Comparison of ENCODE assay signal across 1 cellular context in the genomic region with DNA sequence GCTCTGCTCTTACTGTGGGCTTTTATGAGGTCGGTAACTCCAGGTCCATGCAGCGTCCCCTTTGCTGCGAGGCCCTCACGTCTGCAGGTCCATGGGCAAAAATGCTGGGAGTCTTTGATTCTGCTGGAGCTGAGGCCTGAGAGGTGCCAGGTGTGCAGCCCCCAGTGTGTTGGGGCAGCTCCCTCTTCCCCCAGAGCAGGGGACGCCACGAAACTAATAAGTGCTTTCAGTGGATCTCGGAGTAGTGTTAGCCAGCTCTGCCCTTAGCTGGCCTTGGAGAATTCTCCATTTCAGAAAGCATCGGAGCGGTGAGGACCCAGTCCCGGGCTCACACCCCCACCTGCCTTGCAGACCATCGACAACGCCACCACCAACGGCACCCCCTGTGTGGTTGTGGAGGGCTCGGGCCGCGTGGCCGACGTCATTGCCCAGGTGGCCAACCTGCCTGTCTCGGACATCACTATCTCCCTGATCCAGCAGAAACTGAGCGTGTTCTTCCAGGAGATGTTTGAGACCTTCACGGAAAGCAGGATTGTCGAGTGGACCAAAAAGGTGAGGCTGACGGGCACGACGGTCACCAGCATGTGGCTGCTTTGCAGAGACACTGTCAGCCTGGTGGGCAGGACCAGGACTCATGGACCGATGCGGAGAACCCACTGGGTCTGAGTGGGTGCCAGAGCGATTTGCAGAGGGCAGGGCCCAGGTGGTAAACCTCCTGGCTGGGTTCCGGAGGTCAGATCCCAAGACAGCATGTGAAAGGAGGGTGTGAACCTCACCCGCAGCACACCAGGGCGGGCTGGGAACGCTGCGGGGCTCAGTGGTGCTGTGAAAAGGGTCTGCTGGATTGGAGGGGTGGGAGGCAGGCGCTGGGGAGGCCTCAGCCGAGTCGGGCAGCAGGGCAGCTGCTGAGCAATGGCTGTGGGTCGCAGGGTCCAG.
TF ChIP-seq lines count a peak whose summit lies in the region.

No MANE protein-coding gene starts in this region.

TF ChIP-seq in H1, 55 proteins besides CTCF, POLR2A, EP300 and RAD21:
- TF ChIP-seq PHF8 (conservative IDR thresholded peaks at IDR 0.05; ENCODE audit: low read depth, low read length) (no peak), RFX5 (IDR thresholded peaks at IDR 0.05; ENCODE audit: borderline replicate concordance, low read depth, low read length) (no peak), ASH2L (IDR thresholded peaks at IDR 0.05; ENCODE audit: low read length) (no peak), TAF7 (optimal IDR thresholded peaks at IDR 0.05; ENCODE audit: borderline replicate concordance, low read depth, low read length) (no peak), SP4 (IDR thresholded peaks at IDR 0.05; ENCODE audit: low read length) (no peak), CBX8 (IDR thresholded peaks at IDR 0.05; ENCODE audit: borderline replicate concordance, low read depth, low read length) (no peak), RXRA (IDR thresholded peaks at IDR 0.05; ENCODE audit: insufficient read depth, low read depth, low read length) (no peak), BACH1 (IDR thresholded peaks at IDR 0.05; ENCODE audit: low read length) (no peak), YY1 (IDR thresholded peaks at IDR 0.05; ENCODE audit: low read depth, low read length) (no peak)
